Comparison of ENCODE assay signal across 24 cellular contexts in the genomic region with DNA sequence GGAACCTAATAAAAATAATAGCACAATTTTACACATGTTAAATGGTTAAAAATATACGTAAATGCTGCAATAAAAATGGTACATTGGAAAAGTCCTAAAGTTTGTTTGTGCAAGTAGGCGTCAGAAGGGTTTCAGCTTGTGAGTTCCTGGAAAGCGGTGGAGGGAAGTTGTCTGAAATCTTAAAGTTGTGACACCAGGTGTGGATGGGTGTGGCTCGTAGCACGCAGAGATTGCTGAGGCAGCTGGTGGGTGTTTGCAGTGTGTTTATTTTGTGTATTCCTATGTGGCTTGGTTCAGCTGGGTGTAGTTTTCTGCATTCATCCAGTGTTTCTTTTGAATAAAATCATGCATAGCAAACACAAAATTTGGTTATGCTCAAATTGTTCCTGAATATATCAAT.
"Had no signal": no experiment of that assay in that cellular context is flagged by ENCODE, and none has a peak within 500 bp of the region (broad histone marks: within the 10 kb centered on the region; RNA-seq: fewer than 3 reads in every experiment).

No MANE protein-coding gene starts in this region.

- H3K27ac ChIP-seq: breast epithelium, dorsolateral prefrontal cortex, left lung, sigmoid colon, tibial artery had no signal

- H3K4me1 ChIP-seq: breast epithelium, left lung, sigmoid colon, tibial artery had no signal

- H3K9me3 ChIP-seq: breast epithelium, left lung, sigmoid colon, tibial artery had no signal

- DNase-seq: activated B cell treated with CpG ODN at 0.5 μM for 24 hours; activated CD4-positive, alpha-beta T cell treated with anti-CD3 and anti-CD28 coated beads for 4 hours; activated CD4-positive, alpha-beta T cell treated with anti-CD3 and anti-CD28 coated beads, Interleukin-2, amount 50 U/mL, for 48 hours; activated naive CD4-positive, alpha-beta T cell treated with Interleukin-2 at 50 U/mL for 16 hours; activated naive CD8-positive, alpha-beta T cell treated with anti-CD3 and anti-CD28 coated beads for 36 hours; activated T-cell treated with anti-CD3 and anti-CD28 coated beads, Interleukin-2, amount 50 U/mL, for 48 hours; dorsolateral prefrontal cortex; effector memory CD8-positive, alpha-beta T cell; foreskin melanocyte; immature natural killer cell; left lung; naive thymus-derived CD8-positive, alpha-beta T cell; retina; sigmoid colon; stimulated activated CD4-positive, alpha-beta T cell treated with anti-CD3 and anti-CD28 coated beads, Interleukin-4, amount 100 ng/mL, for 24 hours; stimulated activated naive CD8-positive, alpha-beta T cell treated with anti-CD3 and anti-CD28 coated beads, Interleukin-15, Interleukin-2, amounts not matched to agents 100 U/mL and 50 U/mL, for 24 hours; substantia nigra; T-helper 17 cell had no signal

- FAIRE-seq: colon, endothelial cell of umbilical vein had no signal

- H3K36me3 ChIP-seq: breast epithelium, left lung, sigmoid colon, tibial artery had no signal

- H3K4me3 ChIP-seq: breast epithelium, dorsolateral prefrontal cortex, left lung, lung, sigmoid colon, tibial artery had no signal

- ATAC-seq: effector memory CD8-positive, alpha-beta T cell; esophagus mucosa; left lung; naive thymus-derived CD8-positive, alpha-beta T cell; stimulated activated naive CD8-positive, alpha-beta T cell treated with anti-CD3 and anti-CD28 coated beads, Interleukin-15, Interleukin-2, amounts not matched to agents 100 U/mL and 50 U/mL, for 24 hours; T-helper 17 cell had no signal

- H3K27me3 ChIP-seq: breast epithelium, left lung, sigmoid colon, tibial artery had no signal
